11 cellular contexts compared by ENCODE assay signal in the genomic region with DNA sequence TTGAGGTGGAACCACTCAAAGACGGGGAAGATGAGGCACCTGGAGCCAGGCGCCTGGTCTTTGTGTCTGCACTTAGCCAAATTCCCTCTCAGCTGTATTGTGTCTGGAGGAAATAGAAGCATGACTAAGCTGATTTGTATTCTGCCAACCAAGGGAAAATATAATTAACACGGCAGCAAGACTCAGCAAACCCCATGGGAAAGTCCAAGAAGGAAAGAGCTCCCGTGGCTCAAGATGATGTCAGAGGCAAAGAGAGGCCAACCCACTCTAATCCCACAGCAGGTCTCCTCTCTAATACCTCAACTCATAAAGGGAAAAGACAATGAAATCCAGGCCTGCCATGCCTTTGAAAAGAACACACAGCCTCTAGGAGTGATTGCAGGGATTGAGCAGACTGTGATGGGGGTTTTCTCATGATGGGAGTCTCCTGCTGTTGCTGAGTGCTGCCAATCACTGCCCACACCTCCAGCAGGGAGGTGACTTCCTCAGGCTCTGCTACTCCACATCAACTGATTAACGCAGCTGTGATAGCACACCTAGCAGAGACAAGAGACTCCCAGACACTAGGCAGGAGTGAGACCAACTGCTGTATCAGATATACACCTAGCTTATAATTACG.
DNase-seq lines count a peak whose midpoint lies in the region; ATAC-seq lines count a peak whose summit lies in the region.
"Had no signal": no experiment of that assay in that cellular context is flagged by ENCODE, and none has a peak within 500 bp of the region (broad histone marks: within the 10 kb centered on the region; RNA-seq: fewer than 3 reads in every experiment).

No MANE protein-coding gene starts in this region.

- H3K27ac Mint-ChIP-seq in activated naive CD8-positive, alpha-beta T cell treated with anti-CD3 and anti-CD28 coated beads, Interleukin-2, amount 50 U/mL, for 24 hours = no peak overlapping the region

- H2BK120ac ChIP-seq in neuronal stem cell (ENCODE audit: low read depth, low read length) = no peak overlapping the region

- no peak overlapping the region for H3K9ac ChIP-seq in neuronal stem cell (ENCODE audit: low read depth, low read length, poor library complexity)

- H3K27me3 ChIP-seq in neuronal stem cell (ENCODE audit: control insufficient read depth in 3 of 3, insufficient read depth in 3 of 3, low read depth in 1 of 3, low read length in 3 of 3) = no peaks in the 10 kb centered on the region

- H3K36me3 ChIP-seq in neuronal stem cell (replicated peaks in 1 of 2; ENCODE audit: control insufficient read depth in 2 of 2, insufficient read depth in 2 of 2, low read length in 2 of 2) = no peaks in the 10 kb centered on the region
- H3K36me3 ChIP-seq: sigmoid colon, SJSA1 had no signal

- peaks cover 3 to 6% of the 10 kb centered on the region in 2 donors for H3K9me3 ChIP-seq in neuronal stem cell (replicated peaks in 1 of 2; ENCODE audit: control insufficient read depth in 2 of 2, insufficient read depth in 1 of 2, low read depth in 1 of 2, low read length in 2 of 2)
- H3K9me3 ChIP-seq: sigmoid colon, SJSA1 had no signal

- no peak overlapping the region for H3K23ac ChIP-seq in neuronal stem cell (ENCODE audit: low read depth, low read length, poor library complexity)

- H4K91ac ChIP-seq in neuronal stem cell (ENCODE audit: low read depth, low read length, poor library complexity) = no peak overlapping the region

- no peak overlapping the region for H3K4me3 Mint-ChIP-seq in activated naive CD8-positive, alpha-beta T cell treated with anti-CD3 and anti-CD28 coated beads, Interleukin-2, amount 50 U/mL, for 24 hours

- no peak overlapping the region for H2AK5ac ChIP-seq in neuronal stem cell (ENCODE audit: low read depth, low read length)

- ATAC-seq in GM19463 (IDR thresholded peaks at IDR 0.05; ENCODE audit: unreplicated experiment) (no peak), HG03280 (IDR thresholded peaks at IDR 0.05; ENCODE audit: unreplicated experiment) (no peak), GM18498 (IDR thresholded peaks at IDR 0.05; ENCODE audit: unreplicated experiment) (no peak)
- ATAC-seq in activated naive CD8-positive, alpha-beta T cell treated with anti-CD3 and anti-CD28 coated beads, Interleukin-2, amount 50 U/mL, for 24 hours = no peak
- ATAC-seq: stimulated activated naive CD8-positive, alpha-beta T cell treated with anti-CD3 and anti-CD28 coated beads, Interleukin-15, Interleukin-2, amounts not matched to agents 100 U/mL and 50 U/mL, for 24 hours had no signal

- H3K4me1 Mint-ChIP-seq in activated naive CD8-positive, alpha-beta T cell treated with anti-CD3 and anti-CD28 coated beads, Interleukin-2, amount 50 U/mL, for 24 hours = peaks cover 13% of the 10 kb centered on the region

- H3K9me3 Mint-ChIP-seq in activated naive CD8-positive, alpha-beta T cell treated with anti-CD3 and anti-CD28 coated beads, Interleukin-2, amount 50 U/mL, for 24 hours = peaks cover 17% of the 10 kb centered on the region

- peaks cover 41% of the 10 kb centered on the region for H3K27me3 Mint-ChIP-seq in activated naive CD8-positive, alpha-beta T cell treated with anti-CD3 and anti-CD28 coated beads, Interleukin-2, amount 50 U/mL, for 24 hours

- peak overlapping the region; percentile 43 for H2AFZ ChIP-seq in neuronal stem cell (ENCODE audit: low read length)

- peaks cover 10% of the 10 kb centered on the region for H3K36me3 Mint-ChIP-seq in activated naive CD8-positive, alpha-beta T cell treated with anti-CD3 and anti-CD28 coated beads, Interleukin-2, amount 50 U/mL, for 24 hours (ENCODE audit: low read depth)

- peaks cover 7% of the 10 kb centered on the region for H3K79me1 ChIP-seq in neuronal stem cell (ENCODE audit: low read depth, low read length)

- H4K8ac ChIP-seq in neuronal stem cell (ENCODE audit: low read depth, low read length) = no peak overlapping the region

- no peak overlapping the region for H3K4ac ChIP-seq in neuronal stem cell (ENCODE audit: low read length)

- no peak overlapping the region for H2BK15ac ChIP-seq in neuronal stem cell (ENCODE audit: low read length)

- DNase-seq in H4 (ENCODE audit: low spot score) (peak; percentile 76), NCI-H345 (lab: John Stamatoyannopoulos, UW) (peak; percentile 70), ecto neural progenitor cell (ENCODE audit: low spot score) (peak; percentile 78), neuronal stem cell (ENCODE audit: low spot score) (peak; percentile 86)
- no peak for DNase-seq in activated naive CD8-positive, alpha-beta T cell treated with anti-CD3 and anti-CD28 coated beads, Interleukin-2, amount 50 U/mL, for 24 hours
- DNase-seq: sigmoid colon; stimulated activated naive CD8-positive, alpha-beta T cell treated with anti-CD3 and anti-CD28 coated beads, Interleukin-15, Interleukin-2, amounts not matched to agents 100 U/mL and 50 U/mL, for 24 hours had no signal

- peak overlapping the region; percentile 21 for H3K4me2 ChIP-seq in neuronal stem cell (ENCODE audit: insufficient read depth, low read length, poor library complexity, severe bottlenecking)

- peak overlapping the region; percentile 30 for H2BK5ac ChIP-seq in neuronal stem cell (ENCODE audit: low read length)

- H3K4me3 ChIP-seq in neuronal stem cell (ENCODE audit: low read length in 2 of 2) = no peak overlapping the region
- H3K4me3 ChIP-seq: sigmoid colon, SJSA1 had no signal

- H2BK12ac ChIP-seq in neuronal stem cell (ENCODE audit: low read length) = no peak overlapping the region

- no peak overlapping the region for H3K14ac ChIP-seq in neuronal stem cell (ENCODE audit: low read length)

- WGBS in neuronal stem cell (ENCODE audit: extremely low coverage in 2 of 2, insufficient read length in 2 of 2, insufficient replicate concordance in 1 of 2), 2 donors = no CpG with 5 or more reads among the region's 6 CpGs

- no peak overlapping the region for H3K18ac ChIP-seq in neuronal stem cell (ENCODE audit: low read length)

- peak overlapping the region; percentile 84 for H3K27ac ChIP-seq in neuronal stem cell (replicated peaks; ENCODE audit: low read length)
- H3K27ac ChIP-seq: sigmoid colon, SJSA1 had no signal

- H3K4me1 ChIP-seq in neuronal stem cell (ENCODE audit: control insufficient read depth in 2 of 2, insufficient read depth in 1 of 2, low read depth in 1 of 2, low read length in 2 of 2) = peaks cover 17 to 33% of the 10 kb centered on the region in 2 donors
- H3K4me1 ChIP-seq: SJSA1 had no signal
